In genomic region chr6:90676516-90676915, GRCh38 we compare ENCODE assay signal across 18 cellular contexts.
"Had no signal": no experiment of that assay in that cellular context is flagged by ENCODE, and none has a peak within 500 bp of the region (broad histone marks: within the 10 kb centered on the region; RNA-seq: fewer than 3 reads in every experiment).

No MANE protein-coding gene starts in this region.

- DNase-seq: activated CD4-positive, alpha-beta T cell treated with anti-CD3 and anti-CD28 coated beads for 36 hours; activated CD8-positive, alpha-beta memory T cell treated with anti-CD3 and anti-CD28 coated beads, Interleukin-2, amount 50 U/mL, for 48 hours; activated CD8-positive, alpha-beta T cell treated with anti-CD3 and anti-CD28 coated beads, Interleukin-2, amount 10 ng/mL, durations not matched to agents 7 days and 5 days; activated naive CD8-positive, alpha-beta T cell treated with anti-CD3 and anti-CD28 coated beads, Interleukin-2, amount 10 ng/mL, durations not matched to agents 7 days and 5 days; brain microvascular endothelial cell; cerebellar nuclear complex; effector memory CD4-positive, alpha-beta T cell; foreskin keratinocyte; glutamatergic neuron; hypothalamus; islet precursor cell; naive B cell; pancreas; sigmoid colon; spleen; upper lobe of left lung; WERI-Rb-1 had no signal

- H3K36me3 ChIP-seq: brain microvascular endothelial cell, pancreas, sigmoid colon, spleen, suprapubic skin, upper lobe of left lung, WERI-Rb-1 had no signal

- H3K9me3 ChIP-seq: pancreas, sigmoid colon, spleen, suprapubic skin, upper lobe of left lung had no signal

- H3K4me3 ChIP-seq: pancreas, sigmoid colon, spleen, suprapubic skin, upper lobe of left lung had no signal

- H3K4me1 ChIP-seq: foreskin keratinocyte, pancreas, sigmoid colon, spleen, suprapubic skin, upper lobe of left lung had no signal

- H3K27me3 ChIP-seq: brain microvascular endothelial cell, sigmoid colon, spleen, suprapubic skin, upper lobe of left lung had no signal

- FAIRE-seq: pancreas had no signal

- H3K27ac ChIP-seq: brain microvascular endothelial cell, foreskin keratinocyte, pancreas, sigmoid colon, spleen, suprapubic skin, upper lobe of left lung, WERI-Rb-1 had no signal

- ATAC-seq: activated CD4-positive, alpha-beta T cell treated with anti-CD3 and anti-CD28 coated beads for 36 hours; activated CD8-positive, alpha-beta T cell treated with anti-CD3 and anti-CD28 coated beads, Interleukin-2, amount 10 ng/mL, durations not matched to agents 7 days and 5 days; foreskin keratinocyte; pancreas had no signal
